8 cellular contexts compared by ENCODE assay signal in genomic region chr5:103258957-103259704, GRCh38. TPM values are rescaled to one million over a fixed set of nuclear protein-coding genes. Genes with fewer than 3 reads are reported as not detected.
DNase-seq lines count a peak whose midpoint lies in the region; ATAC-seq and TF ChIP-seq lines count a peak whose summit lies in the region.

No MANE protein-coding gene starts in this region.

- no peaks in the 10 kb centered on the region for H3K9me3 Mint-ChIP-seq in activated CD4-positive, alpha-beta T cell treated with anti-CD3 and anti-CD28 coated beads for 36 hours (ENCODE audit: low read depth)

- no peak for TF ChIP-seq CTCF in colonic mucosa (IDR thresholded peaks at IDR 0.05)
- TF ChIP-seq CTCF in lower leg skin (IDR thresholded peaks at IDR 0.05) = no peak

- no peak for TF ChIP-seq POLR2A in lower leg skin (IDR thresholded peaks at IDR 0.05)

- peaks cover 11% of the 10 kb centered on the region for H3K4me1 ChIP-seq in colonic mucosa

- H3K27ac Mint-ChIP-seq in activated CD4-positive, alpha-beta T cell treated with anti-CD3 and anti-CD28 coated beads for 36 hours = peak overlapping the region; percentile 72

- H3K27me3 Mint-ChIP-seq in activated CD4-positive, alpha-beta T cell treated with anti-CD3 and anti-CD28 coated beads for 36 hours = peaks cover under 1% of the 10 kb centered on the region

- peak overlapping the region; percentile 87 for H3K4me3 Mint-ChIP-seq in activated CD4-positive, alpha-beta T cell treated with anti-CD3 and anti-CD28 coated beads for 36 hours

- H3K36me3 Mint-ChIP-seq in activated CD4-positive, alpha-beta T cell treated with anti-CD3 and anti-CD28 coated beads for 36 hours (ENCODE audit: low read depth) = no peaks in the 10 kb centered on the region

- no peaks in the 10 kb centered on the region for H3K9me3 ChIP-seq in colonic mucosa

- ATAC-seq in HG02938 (IDR thresholded peaks at IDR 0.05; ENCODE audit: unreplicated experiment) = peak; percentile 36
- peak; percentile 42 for ATAC-seq in activated CD4-positive, alpha-beta T cell treated with anti-CD3 and anti-CD28 coated beads for 36 hours

- CTCF ChIA-PET in activated CD4-positive, alpha-beta T cell treated with anti-CD3 and anti-CD28 coated beads for 36 hours (lab: Charles Lee) = interaction anchor here (0.6 to 2.5 kb wide), 5 partner anchors 9 to 495 kb away, joined by 3 to 15 read pairs (median 4); no protein-coding TSS in a partner anchor

- peak overlapping the region; percentile 96 for H3K27ac ChIP-seq in colonic mucosa

- H3K4me3 ChIP-seq in colonic mucosa = peak overlapping the region; percentile 91
- H3K4me3 ChIP-seq in lower leg skin (ENCODE audit: low read depth, poor library complexity, severe bottlenecking) = peak overlapping the region; percentile 78

- H3K4me1 Mint-ChIP-seq in activated CD4-positive, alpha-beta T cell treated with anti-CD3 and anti-CD28 coated beads for 36 hours = peaks cover 28% of the 10 kb centered on the region

- 0 to 1% methylated on average over 10 to 27 of the region's 91 CpGs for WGBS in lower leg skin, 2 donors

- DNase-seq in SIG-M5 treated with dmso at 0.1 percent for 504 hours (lab: John Stamatoyannopoulos, UW; ENCODE audit: unreplicated experiment) (peak; percentile 67), SIG-M5 (lab: John Stamatoyannopoulos, UW) (no peak), NCI-H2171 (lab: John Stamatoyannopoulos, UW) (peak; percentile 31), colonic mucosa (peak; percentile 70), lower leg skin (ENCODE audit: low spot score in 2 of 2) (peak; percentile 25 to 91)
- peak; percentile 77 for DNase-seq in activated CD4-positive, alpha-beta T cell treated with anti-CD3 and anti-CD28 coated beads for 36 hours
- DNase-seq in stimulated activated CD4-positive, alpha-beta T cell treated with anti-CD3 and anti-CD28 coated beads, TNF-alpha, amount 100 ng/mL, for 1 hour (ENCODE audit: low read depth in 3 of 3, low spot score in 1 of 3) = peak in 2 of 3 donors; percentile 28 to 35

- no peaks in the 10 kb centered on the region for H3K36me3 ChIP-seq in colonic mucosa

- no peaks in the 10 kb centered on the region for H3K27me3 ChIP-seq in colonic mucosa

- intact Hi-C loops in activated CD4-positive, alpha-beta T cell treated with anti-CD3 and anti-CD28 coated beads for 36 hours (cut with DNase I, micrococcal nuclease) = loop anchor here (1.0 to 5.0 kb wide), 5 partner anchors 138 to 504 kb away; partner anchors contain the start of genes GIN1 (in 2 of the 2), PAM (in 2 of the 2), PPIP5K2 (in 2 of the 2) and NUDT12 (in 1 of the 2)
- intact Hi-C loops in colonic mucosa (cut with DNase I) = no loop called here
- intact Hi-C loops in lower leg skin (cut with DNase I; ENCODE audit: low total_unique reads) = no loop called here

- POLR2A ChIA-PET in activated CD4-positive, alpha-beta T cell treated with anti-CD3 and anti-CD28 coated beads for 36 hours (lab: Charles Lee) = interaction anchor here (1.2 kb wide), 1 partner anchor 139 kb away, joined by 10 read pairs; the partner anchor contains the start of genes GIN1 and PPIP5K2

- H3K9ac ChIP-seq in colonic mucosa (ENCODE audit: low read depth in 2 of 2, low read length in 2 of 2) = peak overlapping the region; percentile 90 to 94

RNA-seq across cellular contexts. Expression of gene MACIR, which starts 0.6 kb away (rescaled TPM):
- 1 to 10 TPM; 9.4 to 9.8 TPM for total RNA-seq in activated CD4-positive, alpha-beta T cell treated with anti-CD3 and anti-CD28 coated beads for 36 hours
- 10 to 100 TPM; 48.2 to 53.1 TPM for total RNA-seq in colonic mucosa
- 1 to 10 TPM; 5.7 to 8.2 (median 6.4) TPM for total RNA-seq in lower leg skin

Comparison
In these comparisons a context has a peak if more than half of its experiments do, and no peak if none do; other contexts are left out.
1. RNA of gene MACIR, which starts 0.6 kb away (total RNA-seq): 48.2 to 53.1 TPM in colonic mucosa; 9.4 to 9.8 TPM in activated CD4-positive, alpha-beta T cell treated with anti-CD3 and anti-CD28 coated beads for 36 hours and 5.7 to 8.2 TPM in lower leg skin; every median in the first group is over 4 times any median in the second.
2. intact Hi-C loops: an anchor here in activated CD4-positive, alpha-beta T cell treated with anti-CD3 and anti-CD28 coated beads for 36 hours (1.0 to 5.0 kb wide); none called in colonic mucosa and lower leg skin.